ENCODE assay signal across 13 cellular contexts in the genomic region with DNA sequence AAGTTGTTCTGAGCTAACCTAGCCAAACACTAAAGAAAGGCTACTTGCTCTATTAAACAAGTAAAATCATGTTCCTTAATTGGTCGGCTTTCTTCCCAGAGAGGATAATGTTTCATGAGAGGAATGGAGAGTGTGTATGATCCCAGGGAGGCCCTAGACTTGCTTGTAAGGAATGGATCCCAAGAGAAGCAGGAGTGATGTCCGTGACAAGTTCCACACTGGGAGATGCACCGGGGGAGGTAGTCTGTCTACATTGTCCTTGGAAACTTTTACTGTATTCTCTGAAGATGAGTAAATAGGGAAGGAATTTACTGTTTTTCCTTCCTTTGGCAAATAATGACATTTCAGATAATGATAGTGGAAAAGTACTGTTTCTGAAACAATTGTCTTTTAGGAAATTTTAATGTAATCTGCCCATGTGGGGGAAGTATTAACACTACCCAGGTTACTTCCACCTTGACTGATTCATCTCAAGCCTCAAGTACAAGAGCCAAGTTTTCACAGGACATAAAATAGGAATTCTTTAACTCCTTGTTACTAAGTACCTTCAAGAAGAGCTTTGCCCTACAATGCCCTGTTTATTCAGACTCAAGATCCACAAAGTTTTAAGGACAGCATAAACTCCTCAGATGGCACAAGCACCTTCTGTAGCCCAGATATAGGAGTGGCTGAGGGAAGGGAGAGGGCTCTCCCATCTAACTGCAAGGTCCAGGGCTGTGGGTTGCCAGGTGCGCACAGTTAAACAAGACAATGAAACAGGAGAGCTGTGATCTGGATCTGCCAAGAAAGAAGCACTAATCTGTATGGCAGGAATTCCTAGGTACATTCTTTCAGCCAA.
DNase-seq lines count a peak whose midpoint lies in the region; ATAC-seq and TF ChIP-seq lines count a peak whose summit lies in the region.
"Had no signal": no experiment of that assay in that cellular context is flagged by ENCODE, and none has a peak within 500 bp of the region (broad histone marks: within the 10 kb centered on the region; RNA-seq: fewer than 3 reads in every experiment).

No MANE protein-coding gene starts in this region.

- peaks cover 10% of the 10 kb centered on the region for H3K9me3 Mint-ChIP-seq in progenitor cell of endocrine pancreas (ENCODE audit: low read depth)
- H3K9me3 Mint-ChIP-seq: activated CD4-positive, alpha-beta memory T cell treated with anti-CD3 and anti-CD28 coated beads, Interleukin-2, amount 10 ng/mL, durations not matched to agents 7 days and 5 days had no signal

- H3K4me3 Mint-ChIP-seq in progenitor cell of endocrine pancreas (ENCODE audit: low read depth), result no peak overlapping the region
- H3K4me3 Mint-ChIP-seq: activated CD4-positive, alpha-beta memory T cell treated with anti-CD3 and anti-CD28 coated beads, Interleukin-2, amount 10 ng/mL, durations not matched to agents 7 days and 5 days; brain; immature natural killer cell had no signal

- no peaks in the 10 kb centered on the region for H3K4me1 Mint-ChIP-seq in progenitor cell of endocrine pancreas (ENCODE audit: low read depth)
- H3K4me1 Mint-ChIP-seq: activated CD4-positive, alpha-beta memory T cell treated with anti-CD3 and anti-CD28 coated beads, Interleukin-2, amount 10 ng/mL, durations not matched to agents 7 days and 5 days; immature natural killer cell had no signal

- TF ChIP-seq CTCF in RWPE2 (IDR thresholded peaks at IDR 0.05; ENCODE audit: poor library complexity, severe bottlenecking) (no peak), fibroblast of the aortic adventitia (IDR thresholded peaks at IDR 0.05; ENCODE audit: insufficient read depth, low read length) (no peak), progenitor cell of endocrine pancreas (IDR thresholded peaks at IDR 0.05; ENCODE audit: unreplicated experiment) (no peak), ascending aorta (IDR thresholded peaks at IDR 0.05) (no peak)

- peak overlapping the region; percentile 11 for H3K27ac Mint-ChIP-seq in progenitor cell of endocrine pancreas
- H3K27ac Mint-ChIP-seq: activated CD4-positive, alpha-beta memory T cell treated with anti-CD3 and anti-CD28 coated beads, Interleukin-2, amount 10 ng/mL, durations not matched to agents 7 days and 5 days; immature natural killer cell had no signal

- intact Hi-C loops in ascending aorta (cut with DNase I), result no loop called here

- H3K9me3 ChIP-seq in RWPE2 (ENCODE audit: severe bottlenecking), result no peaks in the 10 kb centered on the region
- peaks cover 0 to 7% of the 10 kb centered on the region in 2 donors for H3K9me3 ChIP-seq in ascending aorta

- H3K27me3 ChIP-seq in RWPE2 (ENCODE audit: insufficient read depth, poor library complexity, severe bottlenecking) (no peaks in the 10 kb centered on the region), ascending aorta (no peaks in the 10 kb centered on the region)
- H3K27me3 ChIP-seq: spleen had no signal

- H3K27me3 Mint-ChIP-seq in progenitor cell of endocrine pancreas, result no peaks in the 10 kb centered on the region

- H3K36me3 ChIP-seq in RWPE2 (ENCODE audit: low read depth), result no peaks in the 10 kb centered on the region
- no peaks in the 10 kb centered on the region for H3K36me3 ChIP-seq in ascending aorta
- H3K36me3 ChIP-seq: spleen had no signal

- DNase-seq in DMS79 treated with DMSO at 0.1 percent for 48 hours (lab: John Stamatoyannopoulos, UW) (peak; percentile 60), RWPE2 (ENCODE audit: low spot score) (no peak), fibroblast of the aortic adventitia (ENCODE audit: low read depth) (peak; percentile 92), progenitor cell of endocrine pancreas (ENCODE audit: low spot score, unreplicated experiment) (no peak), NOMO-1 (lab: John Stamatoyannopoulos, UW; ENCODE audit: unreplicated experiment in 2 of 2) (no peak), ascending aorta (ENCODE audit: low spot score in 2 of 2) (no peak), DMS153 (lab: John Stamatoyannopoulos, UW) (no peak)
- DNase-seq: activated CD4-positive, alpha-beta memory T cell treated with anti-CD3 and anti-CD28 coated beads, Interleukin-2, amount 10 ng/mL, durations not matched to agents 7 days and 5 days; immature natural killer cell; spleen had no signal

- H3K27ac ChIP-seq in RWPE2 (ENCODE audit: poor library complexity, severe bottlenecking) (peak overlapping the region; percentile 73), ascending aorta (no peak overlapping the region)
- H3K27ac ChIP-seq: KMS-11 had no signal

- H3K36me3 Mint-ChIP-seq in progenitor cell of endocrine pancreas (ENCODE audit: insufficient read depth), result no peaks in the 10 kb centered on the region
- H3K36me3 Mint-ChIP-seq: brain, immature natural killer cell had no signal

- ATAC-seq in RWPE2 (ENCODE audit: low read depth), result peak; percentile 77
- ATAC-seq in GM21526 (IDR thresholded peaks at IDR 0.05; ENCODE audit: low FRiP score, unreplicated experiment), result no peak

- H3K4me1 ChIP-seq in RWPE2 (ENCODE audit: insufficient read depth, poor library complexity, severe bottlenecking) (peaks cover 9% of the 10 kb centered on the region), ascending aorta (no peaks in the 10 kb centered on the region)
- H3K4me1 ChIP-seq: spleen had no signal

- H3K4me3 ChIP-seq in RWPE2 (ENCODE audit: severe bottlenecking) (no peak overlapping the region), fibroblast of the aortic adventitia (ENCODE audit: low read depth, low read length) (no peak overlapping the region), ascending aorta (no peak overlapping the region)
- H3K4me3 ChIP-seq: spleen had no signal

Comparison
In these comparisons a context has a peak if more than half of its experiments do, and no peak if none do; other contexts are left out.
1. DNase-seq: peak in DMS79 treated with DMSO at 0.1 percent for 48 hours (single experiment) and fibroblast of the aortic adventitia (single experiment); none in RWPE2 (single experiment), progenitor cell of endocrine pancreas (single experiment), NOMO-1 (0 of 2), ascending aorta (0 of 2) and DMS153 (single experiment).